ENCODE assay signal across 10 cellular contexts in the genomic region with DNA sequence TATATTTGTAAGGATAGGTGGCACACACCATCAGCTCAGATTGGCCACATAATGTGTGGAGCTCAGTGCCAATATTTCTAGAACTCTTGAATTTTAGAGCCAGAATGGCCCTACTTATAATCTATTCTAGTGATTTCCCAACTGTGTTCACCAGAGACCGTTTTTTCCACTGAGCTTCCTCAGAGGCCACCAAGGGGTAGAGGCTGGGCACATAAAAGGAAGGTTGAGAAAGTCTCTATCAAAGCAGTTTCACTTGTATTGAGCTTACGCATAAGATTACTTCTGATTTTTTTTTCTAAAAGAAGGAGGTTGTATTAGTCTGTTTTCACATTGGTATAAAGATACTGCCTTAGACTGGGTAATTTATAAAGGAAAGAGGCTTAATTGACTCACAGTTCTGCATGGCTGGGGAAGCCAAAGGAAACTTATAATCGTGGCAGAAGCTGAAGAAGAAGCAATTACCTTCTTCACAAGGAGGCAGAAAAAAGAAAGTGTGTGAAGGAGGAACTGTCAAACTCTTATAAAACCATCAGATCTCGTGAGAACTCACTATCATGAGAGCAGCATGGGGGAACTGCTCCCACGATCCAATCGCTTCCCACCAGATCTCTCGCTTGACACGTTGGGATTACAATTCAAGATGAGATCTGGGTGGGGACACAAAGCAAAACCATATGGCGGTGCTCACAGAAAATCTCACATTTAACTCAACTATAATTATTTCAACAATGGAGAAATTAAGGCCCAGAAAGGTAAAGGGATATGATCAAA. TPM values are rescaled to one million over a fixed set of nuclear protein-coding genes. Genes with fewer than 3 reads are reported as not detected.
DNase-seq lines count a peak whose midpoint lies in the region; ATAC-seq and TF ChIP-seq lines count a peak whose summit lies in the region.
"Had no signal": no experiment of that assay in that cellular context is flagged by ENCODE, and none has a peak within 500 bp of the region (broad histone marks: within the 10 kb centered on the region; RNA-seq: fewer than 3 reads in every experiment).

No MANE protein-coding gene starts in this region.

- 90 to 93% methylated on average over 4 to 9 of the region's 9 CpGs for WGBS in endodermal cell (ENCODE audit: insufficient coverage in 1 of 2, insufficient read length in 1 of 2), 2 experiments

- H3K4me3 Mint-ChIP-seq in endodermal cell (no peak overlapping the region), nephron progenitor cell (no peak overlapping the region)
- no peak overlapping the region for H3K4me3 Mint-ChIP-seq in naive thymus-derived CD8-positive, alpha-beta T cell

- H3K4me1 Mint-ChIP-seq in endodermal cell (peaks cover 39% of the 10 kb centered on the region), nephron progenitor cell (peaks cover 57% of the 10 kb centered on the region)
- peaks cover 0 to 13% (median 0%) of the 10 kb centered on the region in 4 donors for H3K4me1 Mint-ChIP-seq in naive thymus-derived CD8-positive, alpha-beta T cell

- TF ChIP-seq CTCF in endodermal cell (conservative IDR thresholded peaks at IDR 0.05) (no peak), nephron progenitor cell (IDR thresholded peaks at IDR 0.05) (no peak)

- H3K27ac ChIP-seq in endodermal cell (ENCODE audit: low read depth, low read length): no peak overlapping the region
- H3K27ac ChIP-seq: prostate gland had no signal

- H3K36me3 ChIP-seq in endodermal cell (ENCODE audit: control insufficient read depth, insufficient read depth, low read length): no peaks in the 10 kb centered on the region
- H3K36me3 ChIP-seq: prostate gland had no signal

- H3K4me1 ChIP-seq in endodermal cell (ENCODE audit: control insufficient read depth, insufficient read depth, low read length): peaks cover 5% of the 10 kb centered on the region
- H3K4me1 ChIP-seq: prostate gland had no signal

- no peaks in the 10 kb centered on the region for H3K36me3 Mint-ChIP-seq in endodermal cell (ENCODE audit: low read depth)
- H3K36me3 Mint-ChIP-seq in nephron progenitor cell (ENCODE audit: low read depth): no peaks in the 10 kb centered on the region
- H3K36me3 Mint-ChIP-seq in naive thymus-derived CD8-positive, alpha-beta T cell: peaks cover 0 to 12% (median 0%) of the 10 kb centered on the region in 3 donors

- H3K27ac Mint-ChIP-seq in endodermal cell: peak overlapping the region; percentile 16
- H3K27ac Mint-ChIP-seq in nephron progenitor cell: peak overlapping the region; percentile 78
- no peak overlapping the region for H3K27ac Mint-ChIP-seq in naive thymus-derived CD8-positive, alpha-beta T cell

- no peaks in the 10 kb centered on the region for H3K27me3 ChIP-seq in endodermal cell (ENCODE audit: control insufficient read depth, insufficient read depth, low read length, poor library complexity, severe bottlenecking)

- no peaks in the 10 kb centered on the region for H3K9me3 ChIP-seq in endodermal cell (ENCODE audit: control insufficient read depth, low read length)
- H3K9me3 ChIP-seq: prostate gland had no signal

- DNase-seq in DMS53 treated with DMSO at 0.1 percent for 48 hours (lab: John Stamatoyannopoulos, UW; ENCODE audit: unreplicated experiment) (peak; percentile 95), NCI-H510A treated with DMSO at 0.1 percent for 48 hours (lab: John Stamatoyannopoulos, UW) (peak; percentile 68), endodermal cell (no peak), nephron progenitor cell (no peak)
- DNase-seq in stimulated activated CD4-positive, alpha-beta T cell treated with anti-CD3 and anti-CD28 coated beads, Interleukin-4, amount 100 ng/mL, for 4 hours: no peak
- DNase-seq in naive thymus-derived CD8-positive, alpha-beta T cell: no peak
- DNase-seq: hypothalamus had no signal

- POLR2A ChIA-PET in naive thymus-derived CD8-positive, alpha-beta T cell (lab: Charles Lee): no interaction called here

- no peaks in the 10 kb centered on the region for H3K9me3 Mint-ChIP-seq in endodermal cell
- peaks cover 4% of the 10 kb centered on the region for H3K9me3 Mint-ChIP-seq in nephron progenitor cell
- H3K9me3 Mint-ChIP-seq in naive thymus-derived CD8-positive, alpha-beta T cell: peaks cover 0 to 6% (median 0%) of the 10 kb centered on the region in 9 donors

- H3K4me3 ChIP-seq in endodermal cell (ENCODE audit: low read length): no peak overlapping the region
- H3K4me3 ChIP-seq: prostate gland had no signal

- ATAC-seq in GM21529 (IDR thresholded peaks at IDR 0.05; ENCODE audit: unreplicated experiment): no peak
- no peak for ATAC-seq in naive thymus-derived CD8-positive, alpha-beta T cell
- ATAC-seq in activated CD4-positive, CD25-positive, alpha-beta regulatory T cell treated with anti-CD3 and anti-CD28 coated beads, Interleukin-2, amount 50 U/mL, for 24 hours: no peak

- H3K27me3 Mint-ChIP-seq in endodermal cell (ENCODE audit: insufficient read depth) (no peaks in the 10 kb centered on the region), nephron progenitor cell (ENCODE audit: low read depth, poor library complexity) (no peaks in the 10 kb centered on the region)
- peaks cover 13 to 42% (median 15%) of the 10 kb centered on the region in 5 donors for H3K27me3 Mint-ChIP-seq in naive thymus-derived CD8-positive, alpha-beta T cell

- H3K9ac ChIP-seq in endodermal cell (ENCODE audit: extremely low read depth, low read length, poor library complexity, severe bottlenecking): no peak overlapping the region

RNA-seq across cellular contexts. Expression of a gene that starts 27.3 kb away (rescaled TPM):
- total RNA-seq in endodermal cell: 10 to 100 TPM; 76.3 to 98.6 TPM
- 208 TPM for polyA plus RNA-seq in endodermal cell (2013, experiment 1 of 2)
- 208 TPM for polyA plus RNA-seq in endodermal cell (2013, experiment 2 of 2)
- total RNA-seq in naive thymus-derived CD8-positive, alpha-beta T cell: not detected
- not detected for polyA plus RNA-seq in naive thymus-derived CD8-positive, alpha-beta T cell

Comparison
In these comparisons a context has a peak if more than half of its experiments do, and no peak if none do; other contexts are left out.
1. DNase-seq: peak in DMS53 treated with DMSO at 0.1 percent for 48 hours (single experiment) and NCI-H510A treated with DMSO at 0.1 percent for 48 hours (single experiment); none in endodermal cell (single experiment), nephron progenitor cell (single experiment), stimulated activated CD4-positive, alpha-beta T cell treated with anti-CD3 and anti-CD28 coated beads, Interleukin-4, amount 100 ng/mL, for 4 hours (0 of 2) and naive thymus-derived CD8-positive, alpha-beta T cell (0 of 10).
2. H3K27ac Mint-ChIP-seq: peak in endodermal cell (single experiment) and nephron progenitor cell (single experiment); none in naive thymus-derived CD8-positive, alpha-beta T cell (0 of 10).
3. RNA of a gene that starts 27.3 kb away (total RNA-seq): 76.3 to 98.6 TPM in endodermal cell; not detected in naive thymus-derived CD8-positive, alpha-beta T cell; every median in the first group is over 10 times any median in the second.